ENCODE assay signal across 2 cellular contexts in genomic region chr17:40962059-40962561, GRCh38.
TF ChIP-seq lines count a peak whose summit lies in the region.

No MANE protein-coding gene starts in this region.

TF ChIP-seq in A549, 52 proteins besides CTCF, POLR2A, EP300 and RAD21:
- TF ChIP-seq MAFK (IDR thresholded peaks at IDR 0.05; ENCODE audit: partially characterized antibody) (peak; percentile 73), HEYL (CRISPR knock-in tag; IDR thresholded peaks at IDR 0.05) (no peak)

TF ChIP-seq in K562, 482 proteins besides CTCF, POLR2A, EP300 and RAD21:
- TF ChIP-seq USF2 (CRISPR knock-in tag; IDR thresholded peaks at IDR 0.05) (no peak), XRCC3 (IDR thresholded peaks at IDR 0.05) (no peak), CEBPG (CRISPR knock-in tag; IDR thresholded peaks at IDR 0.05) (no peak), CEBPG (tag; conservative IDR thresholded peaks at IDR 0.05 in 1 of 2, IDR thresholded peaks at IDR 0.05 in 1 of 2) (no peak), SMARCC2 (IDR thresholded peaks at IDR 0.05; ENCODE audit: low read depth) (no peak), ZNF316 (IDR thresholded peaks at IDR 0.05) (peak; percentile 31)
TF ChIP-seq in K562: peak in this region for 1.
